In the genomic region with DNA sequence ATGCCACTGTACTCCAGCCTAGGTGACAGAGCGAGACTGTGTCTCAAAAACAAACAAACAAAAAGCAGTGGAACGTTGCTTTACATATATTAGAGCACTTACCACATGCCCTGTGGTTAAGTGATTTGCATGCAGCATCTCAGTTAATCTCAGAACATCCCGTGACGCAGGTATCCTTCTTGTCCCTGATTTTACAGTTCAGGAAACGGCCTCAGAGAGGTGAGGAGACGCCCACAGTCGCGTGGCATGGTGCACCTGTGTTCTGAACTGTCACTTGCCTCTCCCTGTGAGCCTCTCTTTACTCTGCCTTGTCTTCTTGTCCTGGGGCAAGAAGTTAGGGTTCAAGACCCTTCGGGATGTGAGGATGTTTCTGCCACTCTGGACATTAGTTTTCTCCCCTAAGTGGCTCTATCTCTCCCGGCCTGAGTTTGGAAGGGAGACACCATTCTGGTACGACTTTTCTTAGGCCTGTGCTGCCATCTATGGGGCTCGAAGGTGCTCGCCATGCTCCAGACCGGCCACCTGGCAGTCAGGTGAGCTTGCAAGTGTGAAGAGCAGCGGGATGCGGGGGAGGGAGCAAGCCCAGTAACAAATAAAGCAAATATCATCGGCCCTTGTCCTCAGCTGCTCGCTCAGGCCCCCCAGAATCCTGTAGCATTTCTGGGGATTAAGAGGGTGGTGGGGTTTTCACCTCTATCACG, we compare ENCODE assay signal across 1 cellular context.
TF ChIP-seq lines count a peak whose summit lies in the region.

No MANE protein-coding gene starts in this region.

TF ChIP-seq in K562, 482 proteins besides CTCF, POLR2A, EP300 and RAD21 (continued from another document):
- TF ChIP-seq, protein P1, sequence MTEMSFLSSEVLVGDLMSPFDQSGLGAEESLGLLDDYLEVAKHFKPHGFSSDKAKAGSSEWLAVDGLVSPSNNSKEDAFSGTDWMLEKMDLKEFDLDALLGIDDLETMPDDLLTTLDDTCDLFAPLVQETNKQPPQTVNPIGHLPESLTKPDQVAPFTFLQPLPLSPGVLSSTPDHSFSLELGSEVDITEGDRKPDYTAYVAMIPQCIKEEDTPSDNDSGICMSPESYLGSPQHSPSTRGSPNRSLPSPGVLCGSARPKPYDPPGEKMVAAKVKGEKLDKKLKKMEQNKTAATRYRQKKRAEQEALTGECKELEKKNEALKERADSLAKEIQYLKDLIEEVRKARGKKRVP (CRISPR knock-in tag; IDR thresholded peaks at IDR 0.05) = no peak
- TF ChIP-seq ZNF217 (CRISPR knock-in tag; IDR thresholded peaks at IDR 0.05) (no peak), CUX1 (CRISPR knock-in tag; IDR thresholded peaks at IDR 0.05) (no peak), GATA2 (CRISPR knock-in tag; IDR thresholded peaks at IDR 0.05) (no peak), TBP (optimal IDR thresholded peaks at IDR 0.05; ENCODE audit: low read depth, low read length) (no peak), ZNF12 (CRISPR knock-in tag; IDR thresholded peaks at IDR 0.05) (no peak), TCF7 (IDR thresholded peaks at IDR 0.05; ENCODE audit: borderline replicate concordance) (no peak), CHD2 (IDR thresholded peaks at IDR 0.05; ENCODE audit: low read depth, low read length) (no peak), ESRRA (IDR thresholded peaks at IDR 0.05; ENCODE audit: borderline replicate concordance, low read depth) (no peak), EGR1 (conservative IDR thresholded peaks at IDR 0.05) (peak; percentile 44; the same call in 1 of the 2 replicates), SRF (CRISPR knock-in tag; IDR thresholded peaks at IDR 0.05) (no peak), NCOA6 (IDR thresholded peaks at IDR 0.05) (no peak), SFPQ (IDR thresholded peaks at IDR 0.05; ENCODE audit: low read depth, low read length) (no peak), MYC (IDR thresholded peaks at IDR 0.05; ENCODE audit: low read depth, low read length) (0 out of 2 replicates have a peak, but pooled peaks have one; percentile 44), MYC (CRISPR knock-in tag; IDR thresholded peaks at IDR 0.05; ENCODE audit: borderline replicate concordance, low read depth) (no peak), ZNF778 (CRISPR knock-in tag; IDR thresholded peaks at IDR 0.05) (no peak), CREB1 (IDR thresholded peaks at IDR 0.05) (no peak), CREB1 (CRISPR knock-in tag; IDR thresholded peaks at IDR 0.05) (no peak), POU5F1 (IDR thresholded peaks at IDR 0.05; ENCODE audit: borderline replicate concordance, low read depth, low read length, partially characterized antibody) (no peak), ZEB2 (IDR thresholded peaks at IDR 0.05) (peak; percentile 90), MAX (CRISPR knock-in tag; IDR thresholded peaks at IDR 0.05) (peak; percentile 77), ZNF707 (CRISPR knock-in tag; conservative IDR thresholded peaks at IDR 0.05) (no peak), RERE (CRISPR knock-in tag; IDR thresholded peaks at IDR 0.05; ENCODE audit: borderline replicate concordance) (no peak), FOXK2 (conservative IDR thresholded peaks at IDR 0.05 in 1 of 2, IDR thresholded peaks at IDR 0.05 in 1 of 2; ENCODE audit: low read depth in 2 of 2) (no peak)
